ENCODE assay signal across 8 cellular contexts in genomic region chr1:155209373-155209721, GRCh38. TPM values are rescaled to one million over a fixed set of nuclear protein-coding genes. Genes with fewer than 3 reads are reported as not detected.
A peak's percentile ranks its signal among the peaks of the same experiment; 100 is the strongest.
DNase-seq lines count a peak whose midpoint lies in the region; ATAC-seq and TF ChIP-seq lines count a peak whose summit lies in the region.

No MANE protein-coding gene starts in this region.

- H3K27me3 ChIP-seq in iPS-20b (ENCODE audit: insufficient read depth, low read length) (no peaks in the 10 kb centered on the region; the same call in 1 of the 2 replicates), subcutaneous abdominal adipose tissue (ENCODE audit: control insufficient read depth in 5 of 5, insufficient read depth in 4 of 5, low read length in 5 of 5) (no peaks in the 10 kb centered on the region)

- H3K36me3 ChIP-seq in iPS-20b (ENCODE audit: insufficient read depth, low read depth, low read length) (peaks cover 5% of the 10 kb centered on the region; the same call in 1 of the 2 replicates), subcutaneous abdominal adipose tissue (ENCODE audit: control insufficient read depth in 5 of 5, insufficient read depth in 5 of 5, low read length in 5 of 5) (peaks cover 0 to 26% (median 5%) of the 10 kb centered on the region in 5 donors)

- TF ChIP-seq CTCF in GM20000 (IDR thresholded peaks at IDR 0.05; ENCODE audit: extremely low read depth, missing control alignments): no peak

- H3K4me1 ChIP-seq in iPS-20b (ENCODE audit: insufficient read depth, low read length) (peaks cover 16% of the 10 kb centered on the region; the same call in 1 of the 2 replicates), subcutaneous abdominal adipose tissue (ENCODE audit: control insufficient read depth in 5 of 5, insufficient read depth in 5 of 5, low read length in 5 of 5) (peaks cover 8 to 30% (median 28%) of the 10 kb centered on the region in 5 donors)

- H3K27ac ChIP-seq in iPS-20b (ENCODE audit: low read length) (peak overlapping the region; percentile 69), subcutaneous abdominal adipose tissue (ENCODE audit: low read depth, low read length) (peak overlapping the region; percentile 99)

- H3K9me3 Mint-ChIP-seq in activated naive CD4-positive, alpha-beta T cell treated with anti-CD3 and anti-CD28 coated beads, Interleukin-2, amount 50 U/mL, for 72 hours: no peaks in the 10 kb centered on the region

- no peak for ATAC-seq in activated naive CD4-positive, alpha-beta T cell treated with anti-CD3 and anti-CD28 coated beads, Interleukin-2, amount 50 U/mL, for 72 hours
- ATAC-seq in HG03565 (IDR thresholded peaks at IDR 0.05; ENCODE audit: unreplicated experiment): no peak

- H3K27ac Mint-ChIP-seq in activated naive CD4-positive, alpha-beta T cell treated with anti-CD3 and anti-CD28 coated beads, Interleukin-2, amount 50 U/mL, for 72 hours: peak overlapping the region; percentile 91 to 93

- DNase-seq in DMS53 (lab: John Stamatoyannopoulos, UW): peak; percentile 50
- DNase-seq in DMS53 treated with DMSO at 0.1 percent for 48 hours (lab: John Stamatoyannopoulos, UW; ENCODE audit: unreplicated experiment): no peak
- DNase-seq in activated naive CD4-positive, alpha-beta T cell treated with anti-CD3 and anti-CD28 coated beads, Interleukin-2, amount 50 U/mL, for 72 hours (ENCODE audit: low spot score in 2 of 2): no peak
- DNase-seq in GM20000 (ENCODE audit: low spot score): no peak
- no peak for DNase-seq in NCI-H2107 (lab: John Stamatoyannopoulos, UW)

- H3K9me3 ChIP-seq in iPS-20b (ENCODE audit: insufficient read depth, low read depth, low read length) (no peaks in the 10 kb centered on the region), subcutaneous abdominal adipose tissue (ENCODE audit: control insufficient read depth in 5 of 5, low read length in 5 of 5) (no peaks in the 10 kb centered on the region)

- no peaks in the 10 kb centered on the region for H3K36me3 Mint-ChIP-seq in activated naive CD4-positive, alpha-beta T cell treated with anti-CD3 and anti-CD28 coated beads, Interleukin-2, amount 50 U/mL, for 72 hours

- H3K4me3 ChIP-seq in iPS-20b (ENCODE audit: low read length) (peak overlapping the region; percentile 97), subcutaneous abdominal adipose tissue (ENCODE audit: low read depth in 1 of 5, low read length in 5 of 5) (peak overlapping the region; percentile 78 to 97 (median 94))

- H3K9ac ChIP-seq in iPS-20b (ENCODE audit: low read depth, low read length) (peak overlapping the region; percentile 96), subcutaneous abdominal adipose tissue (ENCODE audit: low read length in 5 of 5) (peak overlapping the region; percentile 66 to 97 (median 92))

RNA-seq across cellular contexts. Expression of gene MTX1, which starts 0.9 kb away (rescaled TPM):
- 10 to 100 TPM; 46.6 to 57.2 TPM for total RNA-seq in activated naive CD4-positive, alpha-beta T cell treated with anti-CD3 and anti-CD28 coated beads, Interleukin-2, amount 50 U/mL, for 72 hours

RNA-seq across cellular contexts. Expression of gene THBS3, which starts 1.6 kb away (rescaled TPM):
- total RNA-seq in activated naive CD4-positive, alpha-beta T cell treated with anti-CD3 and anti-CD28 coated beads, Interleukin-2, amount 50 U/mL, for 72 hours: 10 to 100 TPM; 17.2 to 23.6 TPM

RNA-seq across cellular contexts. Expression of gene TRIM46, which starts 35.7 kb away (rescaled TPM):
- total RNA-seq in activated naive CD4-positive, alpha-beta T cell treated with anti-CD3 and anti-CD28 coated beads, Interleukin-2, amount 50 U/mL, for 72 hours: 10 to 100 TPM in 1 of 2 donors, 1 to 10 TPM in 1; 6.8 to 15.2 TPM

RNA-seq across cellular contexts. Expression of gene KRTCAP2, which starts 36.2 kb away (rescaled TPM):
- 100 to 1,000 TPM; 106 to 162 TPM for total RNA-seq in activated naive CD4-positive, alpha-beta T cell treated with anti-CD3 and anti-CD28 coated beads, Interleukin-2, amount 50 U/mL, for 72 hours

RNA-seq across cellular contexts. Expression of gene ENTREP3, which starts 45.9 kb away (rescaled TPM):
- 10 to 100 TPM; 14.3 to 45.8 TPM for total RNA-seq in activated naive CD4-positive, alpha-beta T cell treated with anti-CD3 and anti-CD28 coated beads, Interleukin-2, amount 50 U/mL, for 72 hours
